ENCODE assay signal across 9 cellular contexts in the genomic region with DNA sequence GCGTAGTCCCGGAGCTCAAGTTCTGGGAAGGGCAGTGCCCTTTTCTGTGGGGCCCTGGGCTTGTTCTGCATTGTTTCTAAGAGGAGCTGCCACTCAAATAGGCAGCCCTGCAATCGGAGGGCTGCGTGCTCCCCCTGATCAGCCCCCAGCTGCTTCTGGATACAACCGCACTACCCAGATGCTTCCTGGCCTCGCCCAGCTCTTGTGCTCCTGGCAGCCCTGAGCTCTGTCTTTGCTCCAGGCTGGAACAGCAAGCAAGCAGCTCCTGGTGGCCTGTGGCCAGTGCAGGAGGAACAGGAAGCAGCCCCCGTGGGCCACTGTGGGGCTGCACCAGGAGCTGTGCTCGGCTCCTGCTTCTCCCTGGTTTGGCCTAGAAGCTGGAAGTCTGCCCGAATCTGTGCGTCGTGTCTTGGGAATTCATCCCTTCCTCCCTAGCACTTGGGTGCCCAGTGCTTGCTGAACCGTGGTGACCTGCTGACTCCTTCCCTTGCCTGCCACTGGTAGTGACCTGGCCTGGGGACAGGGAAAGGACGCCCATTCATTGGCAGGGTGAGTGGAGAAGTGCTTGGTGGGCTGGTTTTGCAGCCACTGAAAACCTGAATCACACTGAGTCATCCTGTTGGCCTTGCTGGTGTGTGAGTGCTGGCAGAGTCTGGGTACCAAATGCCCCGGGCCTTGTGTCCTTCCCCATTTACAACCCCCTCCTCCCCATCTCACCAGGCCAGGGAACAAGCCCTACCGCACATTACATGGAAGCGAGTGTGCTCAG. TPM values are rescaled to one million over a fixed set of nuclear protein-coding genes. Genes with fewer than 3 reads are reported as not detected.
A peak's percentile ranks its signal among the peaks of the same experiment; 100 is the strongest.
DNase-seq lines count a peak whose midpoint lies in the region; ATAC-seq, FAIRE-seq and TF ChIP-seq lines count a peak whose summit lies in the region.
"Had no signal": no experiment of that assay in that cellular context is flagged by ENCODE, and none has a peak within 500 bp of the region (broad histone marks: within the 10 kb centered on the region; RNA-seq: fewer than 3 reads in every experiment).

No MANE protein-coding gene starts in this region.

- TF ChIP-seq POLR2A in suprapubic skin (IDR thresholded peaks at IDR 0.05) (no peak), GM12892 (IDR thresholded peaks at IDR 0.05; ENCODE audit: low read depth, low read length) (no peak)

- DNase-seq in HPDE6-E6E7 (ENCODE audit: extremely low spot score) (peak; percentile 60), amygdala (lab: John Stamatoyannopoulos, UW) (peak in 29 of 56 donors; percentile 19 to 74 (median 42)), kidney (peak; percentile 92), suprapubic skin (ENCODE audit: low spot score in 2 of 2) (peak; percentile 64 to 79), GM12892 (ENCODE audit: insufficient read length) (no peak), G401 (ENCODE audit: low spot score) (no peak)
- no peak for DNase-seq in stimulated activated CD4-positive, alpha-beta T cell treated with anti-CD3 and anti-CD28 coated beads, Interleukin-1b, Interleukin-23, amount 100 ng/mL, for 48 hours

- FAIRE-seq in kidney (lab: Jason Lieb, UNC) (no peak), GM12892 (lab: Jason Lieb, UNC) (no peak)

- no peak overlapping the region for H3K9ac ChIP-seq in kidney (ENCODE audit: low read length in 2 of 2)

- TF ChIP-seq EP300 in suprapubic skin (IDR thresholded peaks at IDR 0.05): no peak

- intact Hi-C loops in kidney (cut with DNase I): loop anchor here (10.0 kb wide), 1 partner anchor 78 kb away; no protein-coding TSS in a partner anchor

- WGBS in suprapubic skin: 26% methylated on average over 9 of the region's 16 CpGs

- H3K4me1 ChIP-seq in kidney (ENCODE audit: control insufficient read depth in 1 of 2, insufficient read depth in 1 of 2, low read depth in 1 of 2, low read length in 2 of 2): peaks cover 10 to 14% of the 10 kb centered on the region in 2 donors
- H3K4me1 ChIP-seq in suprapubic skin: peaks cover 26% of the 10 kb centered on the region
- H3K4me1 ChIP-seq: HAP-1 had no signal

- no peaks in the 10 kb centered on the region for H3K36me3 ChIP-seq in kidney (ENCODE audit: control insufficient read depth in 1 of 2, insufficient read depth in 2 of 2, low read length in 2 of 2)
- no peaks in the 10 kb centered on the region for H3K36me3 ChIP-seq in suprapubic skin
- H3K36me3 ChIP-seq: HAP-1 had no signal

- H3K27me3 ChIP-seq in suprapubic skin: no peaks in the 10 kb centered on the region

- no peaks in the 10 kb centered on the region for H3K9me3 ChIP-seq in kidney (ENCODE audit: control insufficient read depth in 1 of 2, low read length in 2 of 2)
- no peaks in the 10 kb centered on the region for H3K9me3 ChIP-seq in suprapubic skin
- H3K9me3 ChIP-seq: HAP-1 had no signal

- in situ Hi-C loops in G401 (cut with HindIII; ENCODE audit: low sequenced_read_pairs): loop anchor here (25.0 kb wide), 1 partner anchor 90 kb away; no protein-coding TSS in a partner anchor

- TF ChIP-seq CTCF in kidney (IDR thresholded peaks at IDR 0.05; ENCODE audit: borderline replicate concordance, extremely low read depth, insufficient read depth) (no peak), suprapubic skin (IDR thresholded peaks at IDR 0.05) (no peak)

- ATAC-seq in GM21390 (IDR thresholded peaks at IDR 0.05; ENCODE audit: unreplicated experiment): no peak

- H3K4me3 ChIP-seq in kidney (ENCODE audit: low read length in 2 of 2) (no peak overlapping the region), suprapubic skin (no peak overlapping the region)
- H3K4me3 ChIP-seq: HAP-1 had no signal

- H3K27ac ChIP-seq in kidney (ENCODE audit: low read depth in 2 of 2, low read length in 2 of 2) (peak overlapping the region in 1 of 2 donors; percentile 35), suprapubic skin (peak overlapping the region; percentile 71)

RNA-seq across cellular contexts. Expression of a gene that starts 27.3 kb away (rescaled TPM):
- total RNA-seq in kidney (not detected), suprapubic skin (not detected)
- polyA plus RNA-seq in kidney (ENCODE audit: insufficient read depth, low read depth, low replicate concordance): not detected
- not detected for polyA plus RNA-seq in GM12892 (2012; ENCODE audit: missing spikeins)
- total RNA-seq in G401 (2014; rRNA removed; shearing (Covaris generic)): not detected in 2 replicates

RNA-seq across cellular contexts. Expression of a gene that starts 49.1 kb away (rescaled TPM):
- total RNA-seq in kidney (36.8 TPM), suprapubic skin (10 to 100 TPM; 25.9 to 71.9 (median 52.5) TPM)
- polyA plus RNA-seq in kidney (ENCODE audit: insufficient read depth, low read depth, low replicate concordance): 11.8 TPM
- 25.7 TPM for polyA plus RNA-seq in GM12892 (2012; ENCODE audit: missing spikeins)
- total RNA-seq in G401 (2014; rRNA removed; shearing (Covaris generic)): 12.7 and 30.4 TPM in 2 replicates

Comparison
In these comparisons a context has a peak if more than half of its experiments do, and no peak if none do; other contexts are left out.
1. DNase-seq: peak in HPDE6-E6E7 (single experiment), amygdala (29 of 56), kidney (single experiment) and suprapubic skin (2 of 2); none in GM12892 (single experiment), stimulated activated CD4-positive, alpha-beta T cell treated with anti-CD3 and anti-CD28 coated beads, Interleukin-1b, Interleukin-23, amount 100 ng/mL, for 48 hours (single experiment) and G401 (single experiment).